In the genomic region with DNA sequence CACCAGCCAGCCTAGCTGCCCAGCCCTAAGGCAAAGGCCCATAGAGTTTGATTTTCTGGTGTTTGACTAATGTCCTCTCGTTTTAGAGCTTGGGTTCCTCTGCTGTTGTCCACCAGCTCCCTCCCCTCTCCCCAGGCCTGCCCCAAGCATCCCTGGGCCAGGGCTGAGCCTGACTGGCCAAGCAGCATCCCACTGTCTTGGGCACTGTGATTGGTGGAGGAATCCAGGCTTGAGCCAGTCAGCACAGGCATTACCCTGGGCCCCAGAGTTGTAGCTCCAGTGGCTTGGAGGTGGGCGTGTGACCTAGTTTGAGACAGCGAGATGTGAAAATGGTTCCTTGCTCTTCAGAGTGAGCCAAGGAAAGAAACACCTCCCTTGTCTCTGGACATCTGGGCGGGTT, we compare ENCODE assay signal across 28 cellular contexts.
DNase-seq lines count a peak whose midpoint lies in the region; ATAC-seq, FAIRE-seq and TF ChIP-seq lines count a peak whose summit lies in the region.
"Had no signal": no experiment of that assay in that cellular context is flagged by ENCODE, and none has a peak within 500 bp of the region (broad histone marks: within the 10 kb centered on the region; RNA-seq: fewer than 3 reads in every experiment).

No MANE protein-coding gene starts in this region.

- H3K4me3 ChIP-seq in IMR-90 (ENCODE audit: insufficient read depth, low read depth, low read length) = no peak overlapping the region
- H3K4me3 ChIP-seq: left ventricle myocardium inferior, psoas muscle, tibial nerve had no signal

- no peaks in the 10 kb centered on the region for H3K9me3 ChIP-seq in IMR-90 (ENCODE audit: control insufficient read depth, insufficient read depth, low read length)
- H3K9me3 ChIP-seq: left ventricle myocardium inferior, psoas muscle, tibial nerve had no signal

- in situ Hi-C loops in IMR-90 (cut with MboI; ENCODE audit: low sequenced_read_pairs) = no loop called here

- no peak for DNase-seq in activated CD4-positive, alpha-beta T cell treated with anti-CD3 and anti-CD28 coated beads for 36 hours
- no peak for DNase-seq in activated CD4-positive, alpha-beta T cell treated with anti-CD3 and anti-CD28 coated beads, Interleukin-2, amount 50 U/mL, for 1 hour
- DNase-seq in IMR-90 = no peak
- peak; percentile 8 for DNase-seq in middle frontal gyrus (ENCODE audit: extremely low spot score, low spot score)
- DNase-seq in superior temporal gyrus (ENCODE audit: extremely low spot score) = peak; percentile 44
- no peak for DNase-seq in cerebellar nuclear complex (lab: John Stamatoyannopoulos, UW)
- DNase-seq in urothelium cell line (ENCODE audit: low spot score) = no peak
- DNase-seq: activated CD4-positive, alpha-beta T cell treated with anti-CD3 and anti-CD28 coated beads for 1 hour; activated naive CD4-positive, alpha-beta T cell treated with Interleukin-2 at 50 U/mL for 16 hours; activated T-cell treated with anti-CD3 and anti-CD28 coated beads, Interleukin-2, amount 50 U/mL, for 48 hours; DMS153; endodermal cell; foreskin keratinocyte; islet precursor cell; left ventricle myocardium inferior; mesendoderm; NCI-H146; NCI-H748 treated with DMSO at 0.1 percent for 48 hours; nucleus accumbens; psoas muscle; SHP77 treated with DMSO at 0.1 percent for 48 hours; stimulated activated CD8-positive, alpha-beta memory T cell treated with anti-CD3 and anti-CD28 coated beads, Interleukin-4, amount 100 ng/mL, for 48 hours had no signal

- no peak for TF ChIP-seq CTCF in IMR-90 (conservative IDR thresholded peaks at IDR 0.05; ENCODE audit: low read depth, low read length)

- H3K23ac ChIP-seq in IMR-90 (ENCODE audit: low read depth, low read length) = no peak overlapping the region

- no peaks in the 10 kb centered on the region for H3K36me3 Mint-ChIP-seq in activated CD4-positive, alpha-beta T cell treated with anti-CD3 and anti-CD28 coated beads for 36 hours (ENCODE audit: low read depth)

- no peak for FAIRE-seq in urothelium cell line (lab: Jason Lieb, UNC)

- no peak overlapping the region for H2AK9ac ChIP-seq in IMR-90 (replicated peaks; ENCODE audit: low read depth, low read length, poor library complexity)

- no peak for TF ChIP-seq RAD21 in IMR-90 (IDR thresholded peaks at IDR 0.05; ENCODE audit: low read length)

- dilution Hi-C loops in IMR-90 (cut with HindIII; ENCODE audit: low sequenced_read_pairs, unreplicated experiment) = no loop called here

- no peak overlapping the region for H4K91ac ChIP-seq in IMR-90 (ENCODE audit: insufficient read depth, low read depth, low read length)

- no peaks in the 10 kb centered on the region for H4K20me1 ChIP-seq in IMR-90 (ENCODE audit: insufficient read depth, low read length)

- peaks cover 10% of the 10 kb centered on the region for H3K4me1 ChIP-seq in IMR-90 (ENCODE audit: control insufficient read depth, insufficient read depth, low read length)
- H3K4me1 ChIP-seq: foreskin keratinocyte had no signal

- H4K8ac ChIP-seq in IMR-90 (ENCODE audit: low read depth in 2 of 2, low read length in 2 of 2) = no peak overlapping the region

- H3K14ac ChIP-seq in IMR-90 (replicated peaks; ENCODE audit: low read depth, low read length) = no peak overlapping the region

- BruUV-seq in IMR-90 (replicated peaks; lab: Mats Ljungman, UMichigan) = no TSS peak

- H3K4me3 Mint-ChIP-seq in activated CD4-positive, alpha-beta T cell treated with anti-CD3 and anti-CD28 coated beads for 36 hours = no peak overlapping the region
- H3K4me3 Mint-ChIP-seq: dendritic cell treated with granulocyte-macrophage colony-stimulating factor and Interleukin-4, amounts not matched to agents 40 ng/mL and 50 ng/mL, for 4 days; endodermal cell had no signal

- no peak overlapping the region for H2BK120ac ChIP-seq in IMR-90 (ENCODE audit: low read depth, low read length)

- H2AK5ac ChIP-seq in IMR-90 (ENCODE audit: low read depth, low read length) = peak overlapping the region; percentile 67; the same call in 1 of the 2 replicates

- H3K9me1 ChIP-seq in IMR-90 (ENCODE audit: insufficient read depth, low read length) = 0 out of 2 replicates have a peak, but pooled peaks cover 6% of the 10 kb centered on the region

- no peak overlapping the region for H3K18ac ChIP-seq in IMR-90 (ENCODE audit: low read depth, low read length)

- peaks cover 8% of the 10 kb centered on the region for H3K4me1 Mint-ChIP-seq in activated CD4-positive, alpha-beta T cell treated with anti-CD3 and anti-CD28 coated beads for 36 hours
- H3K4me1 Mint-ChIP-seq: endodermal cell had no signal

- TF ChIP-seq POLR2A in IMR-90 (IDR thresholded peaks at IDR 0.05; ENCODE audit: low read depth, low read length) = no peak

- WGBS in IMR-90 (ENCODE audit: extremely low coverage in 2 of 2, insufficient read length in 1 of 2), 2 experiments = no CpG with 5 or more reads among the region's 4 CpGs

- H2BK20ac ChIP-seq in IMR-90 (ENCODE audit: low read depth, low read length) = no peak overlapping the region

- intact Hi-C loops in activated CD4-positive, alpha-beta T cell treated with anti-CD3 and anti-CD28 coated beads for 36 hours (cut with DNase I, micrococcal nuclease) = no loop called here
- intact Hi-C loops in IMR-90 (cut with micrococcal nuclease) = no loop called here

- no peaks in the 10 kb centered on the region for H3K27me3 Mint-ChIP-seq in activated CD4-positive, alpha-beta T cell treated with anti-CD3 and anti-CD28 coated beads for 36 hours

- no peak overlapping the region for H3K4me2 ChIP-seq in IMR-90 (ENCODE audit: low read depth, low read length)

- H3K9ac ChIP-seq in IMR-90 (ENCODE audit: low read depth, low read length) = no peak overlapping the region

- H3K56ac ChIP-seq in IMR-90 (ENCODE audit: extremely low read depth, insufficient read depth, low read length) = no peak overlapping the region

- CTCF ChIA-PET in activated CD4-positive, alpha-beta T cell treated with anti-CD3 and anti-CD28 coated beads for 36 hours (lab: Charles Lee) = interaction anchor here (0.8 kb wide), 1 partner anchor 294 kb away, joined by 3 read pairs; no protein-coding TSS in a partner anchor
- CTCF ChIA-PET in IMR-90 (lab: Yijun Ruan, JAX) = interaction anchor here (5.0 kb wide), 1 partner anchor 293 kb away, joined by 35 read pairs; no protein-coding TSS in a partner anchor

- no peaks in the 10 kb centered on the region for H3K79me1 ChIP-seq in IMR-90 (ENCODE audit: low read depth in 1 of 2, low read length in 2 of 2)

- H3K9me3 Mint-ChIP-seq in activated CD4-positive, alpha-beta T cell treated with anti-CD3 and anti-CD28 coated beads for 36 hours (ENCODE audit: low read depth) = no peaks in the 10 kb centered on the region
- H3K9me3 Mint-ChIP-seq: dendritic cell treated with granulocyte-macrophage colony-stimulating factor and Interleukin-4, amounts not matched to agents 40 ng/mL and 50 ng/mL, for 4 days; endodermal cell had no signal

- H3K27me3 ChIP-seq in IMR-90 (ENCODE audit: control insufficient read depth, insufficient read depth, low read length) = no peaks in the 10 kb centered on the region
- H3K27me3 ChIP-seq: foreskin keratinocyte, tibial nerve had no signal

- H4K5ac ChIP-seq in IMR-90 (ENCODE audit: low read depth, low read length) = no peak overlapping the region

- ATAC-seq in activated CD4-positive, alpha-beta T cell treated with anti-CD3 and anti-CD28 coated beads for 36 hours = peak; percentile 42
- no peak for ATAC-seq in IMR-90 (ENCODE audit: low read depth)
- ATAC-seq in GM21529 (IDR thresholded peaks at IDR 0.05; ENCODE audit: unreplicated experiment) = no peak
- ATAC-seq: foreskin keratinocyte, Panc1, psoas muscle, sciatic nerve had no signal

- H2BK5ac ChIP-seq in IMR-90 (ENCODE audit: low read depth, low read length, poor library complexity, severe bottlenecking) = no peak overlapping the region

- H3K4ac ChIP-seq in IMR-90 (ENCODE audit: low read depth, low read length) = no peak overlapping the region

- no peak overlapping the region for H2BK15ac ChIP-seq in IMR-90 (ENCODE audit: low read depth, low read length)

- H2AFZ ChIP-seq in IMR-90 (replicated peaks; ENCODE audit: low read length, poor library complexity) = peak overlapping the region; percentile 26

- POLR2A ChIA-PET in activated CD4-positive, alpha-beta T cell treated with anti-CD3 and anti-CD28 coated beads for 36 hours (lab: Charles Lee) = no interaction called here
- POLR2A ChIA-PET in IMR-90 (lab: Charles Lee; ENCODE audit: unreplicated experiment) = no interaction called here

- H3K27ac ChIP-seq in IMR-90 (ENCODE audit: insufficient read depth, low read length) = no peak overlapping the region
- H3K27ac ChIP-seq: 22Rv1, foreskin keratinocyte, left ventricle myocardium inferior, psoas muscle, tibial nerve had no signal

- no peaks in the 10 kb centered on the region for H3K36me3 ChIP-seq in IMR-90 (ENCODE audit: control insufficient read depth, insufficient read depth, low read length)
- H3K36me3 ChIP-seq: left ventricle myocardium inferior, tibial nerve had no signal

- H3K27ac Mint-ChIP-seq in activated CD4-positive, alpha-beta T cell treated with anti-CD3 and anti-CD28 coated beads for 36 hours = no peak overlapping the region
- H3K27ac Mint-ChIP-seq: dendritic cell treated with granulocyte-macrophage colony-stimulating factor and Interleukin-4, amounts not matched to agents 40 ng/mL and 50 ng/mL, for 4 days; endodermal cell had no signal

TF ChIP-seq in IMR-90, 13 proteins besides CTCF, POLR2A, EP300 and RAD21:
- TF ChIP-seq MXI1 (IDR thresholded peaks at IDR 0.05; ENCODE audit: borderline replicate concordance, low read depth, low read length) (no peak), MAZ (IDR thresholded peaks at IDR 0.05; ENCODE audit: borderline replicate concordance, low read depth, low read length) (no peak)
TF ChIP-seq in IMR-90: peak in this region for 0.

Comparison
In these comparisons a context has a peak if more than half of its experiments do, and no peak if none do; other contexts are left out.
1. DNase-seq: peak in middle frontal gyrus (single experiment) and superior temporal gyrus (single experiment); none in activated CD4-positive, alpha-beta T cell treated with anti-CD3 and anti-CD28 coated beads for 36 hours (single experiment), activated CD4-positive, alpha-beta T cell treated with anti-CD3 and anti-CD28 coated beads, Interleukin-2, amount 50 U/mL, for 1 hour (single experiment), IMR-90 (single experiment), cerebellar nuclear complex (0 of 2) and urothelium cell line (single experiment).